1 cellular context compared by ENCODE assay signal in the genomic region with DNA sequence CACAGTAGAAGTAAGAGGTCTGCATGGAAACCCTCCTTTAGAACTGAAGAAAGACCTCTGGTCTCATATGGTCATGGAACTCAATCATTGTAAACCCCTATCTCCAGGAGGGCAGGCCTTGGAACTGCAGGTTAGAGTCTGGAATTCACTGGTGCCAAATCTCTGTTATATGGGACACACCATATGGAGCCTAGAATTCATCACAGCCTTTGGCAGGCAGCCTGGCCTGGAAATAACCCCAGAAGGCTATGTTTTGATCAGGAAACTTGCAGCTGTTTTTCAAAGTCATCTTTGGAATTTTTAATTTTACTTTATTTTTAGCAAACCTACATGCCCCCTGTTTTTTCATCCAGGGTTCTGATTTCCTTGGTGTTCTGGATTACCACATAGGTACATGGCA.
TF ChIP-seq lines count a peak whose summit lies in the region.

No MANE protein-coding gene starts in this region.

TF ChIP-seq in WTC11, 78 proteins besides CTCF, POLR2A, EP300 and RAD21 (continued from another document):
- TF ChIP-seq PRDM15 (CRISPR knock-in tag; IDR thresholded peaks at IDR 0.05) = no peak
- TF ChIP-seq, protein P1, sequence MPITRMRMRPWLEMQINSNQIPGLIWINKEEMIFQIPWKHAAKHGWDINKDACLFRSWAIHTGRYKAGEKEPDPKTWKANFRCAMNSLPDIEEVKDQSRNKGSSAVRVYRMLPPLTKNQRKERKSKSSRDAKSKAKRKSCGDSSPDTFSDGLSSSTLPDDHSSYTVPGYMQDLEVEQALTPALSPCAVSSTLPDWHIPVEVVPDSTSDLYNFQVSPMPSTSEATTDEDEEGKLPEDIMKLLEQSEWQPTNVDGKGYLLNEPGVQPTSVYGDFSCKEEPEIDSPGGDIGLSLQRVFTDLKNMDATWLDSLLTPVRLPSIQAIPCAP (CRISPR knock-in tag; IDR thresholded peaks at IDR 0.05) = no peak
- TF ChIP-seq ZNF671 (CRISPR knock-in tag; IDR thresholded peaks at IDR 0.05) = no peak
- TF ChIP-seq NR2C2 (CRISPR knock-in tag; IDR thresholded peaks at IDR 0.05) = no peak
- no peak for TF ChIP-seq SMAD4 (CRISPR knock-in tag; IDR thresholded peaks at IDR 0.05)
- no peak for TF ChIP-seq FOXP1 (CRISPR knock-in tag; IDR thresholded peaks at IDR 0.05; ENCODE audit: borderline replicate concordance)
- TF ChIP-seq ZNF416 (CRISPR knock-in tag; IDR thresholded peaks at IDR 0.05) = no peak
- no peak for TF ChIP-seq ARID4B (CRISPR knock-in tag; IDR thresholded peaks at IDR 0.05; ENCODE audit: borderline replicate concordance)
- TF ChIP-seq SMAD3 (CRISPR knock-in tag; IDR thresholded peaks at IDR 0.05; ENCODE audit: borderline replicate concordance) = no peak
- TF ChIP-seq, protein P2, sequence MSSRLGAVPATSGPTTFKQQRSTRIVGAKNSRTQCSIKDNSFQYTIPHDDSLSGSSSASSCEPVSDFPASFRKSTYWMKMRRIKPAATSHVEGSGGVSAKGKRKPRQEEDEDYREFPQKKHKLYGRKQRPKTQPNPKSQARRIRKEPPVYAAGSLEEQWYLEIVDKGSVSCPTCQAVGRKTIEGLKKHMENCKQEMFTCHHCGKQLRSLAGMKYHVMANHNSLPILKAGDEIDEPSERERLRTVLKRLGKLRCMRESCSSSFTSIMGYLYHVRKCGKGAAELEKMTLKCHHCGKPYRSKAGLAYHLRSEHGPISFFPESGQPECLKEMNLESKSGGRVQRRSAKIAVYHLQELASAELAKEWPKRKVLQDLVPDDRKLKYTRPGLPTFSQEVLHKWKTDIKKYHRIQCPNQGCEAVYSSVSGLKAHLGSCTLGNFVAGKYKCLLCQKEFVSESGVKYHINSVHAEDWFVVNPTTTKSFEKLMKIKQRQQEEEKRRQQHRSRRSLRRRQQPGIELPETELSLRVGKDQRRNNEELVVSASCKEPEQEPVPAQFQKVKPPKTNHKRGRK (CRISPR knock-in tag; IDR thresholded peaks at IDR 0.05; ENCODE audit: borderline replicate concordance) = no peak
- TF ChIP-seq RELA (CRISPR knock-in tag; IDR thresholded peaks at IDR 0.05; ENCODE audit: borderline replicate concordance) = no peak
